Comparison of ENCODE assay signal across 9 cellular contexts in the genomic region with DNA sequence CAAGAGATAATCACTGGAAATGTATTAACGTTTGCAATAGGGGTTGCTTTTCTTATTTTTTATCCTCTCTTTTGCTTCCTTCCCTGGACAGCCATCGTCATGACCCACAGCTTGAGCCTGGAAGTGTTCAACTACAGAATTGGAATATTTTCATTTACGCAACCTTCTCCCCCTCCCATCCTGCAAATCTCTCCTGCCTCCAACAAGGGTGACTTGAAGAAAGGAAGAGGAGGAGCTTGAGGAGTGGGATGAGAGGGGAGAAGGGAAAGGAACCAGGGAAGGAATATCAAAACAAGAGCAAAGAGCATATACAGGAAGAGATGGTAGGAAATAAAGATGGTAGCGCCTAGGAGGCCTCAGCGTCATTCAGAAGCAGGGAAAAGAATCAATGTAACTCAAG. TPM values are rescaled to one million over a fixed set of nuclear protein-coding genes. Genes with fewer than 3 reads are reported as not detected.
DNase-seq lines count a peak whose midpoint lies in the region; ATAC-seq and TF ChIP-seq lines count a peak whose summit lies in the region.
"Had no signal": no experiment of that assay in that cellular context is flagged by ENCODE, and none has a peak within 500 bp of the region (broad histone marks: within the 10 kb centered on the region; RNA-seq: fewer than 3 reads in every experiment).

No MANE protein-coding gene starts in this region.

- H3K9me3 Mint-ChIP-seq in CD4-positive, alpha-beta memory T cell = no peaks in the 10 kb centered on the region
- H3K9me3 Mint-ChIP-seq in chondrocyte (ENCODE audit: low read depth) = no peaks in the 10 kb centered on the region
- H3K9me3 Mint-ChIP-seq in nephron progenitor cell = peaks cover 3% of the 10 kb centered on the region

- H3K36me3 ChIP-seq in CD4-positive, alpha-beta memory T cell (ENCODE audit: insufficient read depth, low read length) = no peaks in the 10 kb centered on the region
- peaks cover 38% of the 10 kb centered on the region for H3K36me3 ChIP-seq in MG63

- no peak overlapping the region for H3K27ac ChIP-seq in CD4-positive, alpha-beta memory T cell (ENCODE audit: low read depth, low read length)

- H3K4me3 ChIP-seq in CD4-positive, alpha-beta memory T cell (ENCODE audit: low read length in 2 of 2) = no peak overlapping the region
- peak overlapping the region; percentile 76 for H3K4me3 ChIP-seq in MG63

- CTCF ChIA-PET in CD4-positive, alpha-beta memory T cell (lab: Charles Lee; ENCODE audit: partially characterized antibody) = no interaction called here

- H3K36me3 Mint-ChIP-seq in CD4-positive, alpha-beta memory T cell = peaks cover 6 to 9% of the 10 kb centered on the region in 2 donors
- peaks cover 5% of the 10 kb centered on the region for H3K36me3 Mint-ChIP-seq in chondrocyte (ENCODE audit: low read depth)
- H3K36me3 Mint-ChIP-seq in nephron progenitor cell (ENCODE audit: low read depth) = peaks cover 43% of the 10 kb centered on the region

- no peaks in the 10 kb centered on the region for H3K9me3 ChIP-seq in CD4-positive, alpha-beta memory T cell (ENCODE audit: control insufficient read depth in 1 of 2, low read length in 2 of 2)
- no peaks in the 10 kb centered on the region for H3K9me3 ChIP-seq in MG63

- POLR2A ChIA-PET in CD4-positive, alpha-beta memory T cell (lab: Charles Lee; ENCODE audit: partially characterized antibody) = no interaction called here

- DNase-seq in CD4-positive, alpha-beta memory T cell = no peak
- DNase-seq in MG63 (no peak), chondrocyte (ENCODE audit: low spot score) (no peak), nephron progenitor cell (no peak), OCI-M1 (lab: John Stamatoyannopoulos, UW) (no peak), NCI-H345 treated with DMSO at 0.1 percent for 48 hours (lab: John Stamatoyannopoulos, UW; ENCODE audit: unreplicated experiment) (no peak)
- no peak for DNase-seq in activated CD4-positive, alpha-beta T cell treated with anti-CD3 and anti-CD28 coated beads, Interleukin-2, amount 50 U/mL, for 1 hour
- DNase-seq: NCI-H1694 had no signal

- TF ChIP-seq CTCF in chondrocyte (IDR thresholded peaks at IDR 0.05) = no peak
- TF ChIP-seq CTCF in nephron progenitor cell (IDR thresholded peaks at IDR 0.05) = no peak

- H3K27me3 Mint-ChIP-seq in CD4-positive, alpha-beta memory T cell = no peaks in the 10 kb centered on the region
- H3K27me3 Mint-ChIP-seq in chondrocyte (ENCODE audit: low read depth) (no peaks in the 10 kb centered on the region), nephron progenitor cell (ENCODE audit: low read depth, poor library complexity) (peaks cover 2% of the 10 kb centered on the region)

- H3K27me3 ChIP-seq in CD4-positive, alpha-beta memory T cell (ENCODE audit: insufficient read depth, low read length) = no peaks in the 10 kb centered on the region
- no peaks in the 10 kb centered on the region for H3K27me3 ChIP-seq in MG63

- H3K4me1 Mint-ChIP-seq in CD4-positive, alpha-beta memory T cell = peaks cover 33 to 51% (median 44%) of the 10 kb centered on the region in 4 donors
- H3K4me1 Mint-ChIP-seq in chondrocyte (ENCODE audit: low read depth) (peaks cover 44% of the 10 kb centered on the region), nephron progenitor cell (peaks cover 50% of the 10 kb centered on the region)

- intact Hi-C loops in CD4-positive, alpha-beta memory T cell (cut with micrococcal nuclease) = loop anchor here (2.0 kb wide), 1 partner anchor 71 kb away; the partner anchor contains the start of gene MRPS35

- peak overlapping the region; percentile 72 to 89 (median 86) for H3K4me3 Mint-ChIP-seq in CD4-positive, alpha-beta memory T cell
- peak overlapping the region; percentile 74 for H3K4me3 Mint-ChIP-seq in chondrocyte (ENCODE audit: unreplicated experiment)
- peak overlapping the region; percentile 82 for H3K4me3 Mint-ChIP-seq in nephron progenitor cell

- ATAC-seq in GM18498 (IDR thresholded peaks at IDR 0.05; ENCODE audit: unreplicated experiment) = no peak

- H3K4me1 ChIP-seq in CD4-positive, alpha-beta memory T cell (ENCODE audit: insufficient read depth, low read length) = peaks cover 26% of the 10 kb centered on the region

- peak overlapping the region; percentile 10 to 94 (median 65) for H3K27ac Mint-ChIP-seq in CD4-positive, alpha-beta memory T cell
- peak overlapping the region; percentile 54 for H3K27ac Mint-ChIP-seq in chondrocyte (ENCODE audit: unreplicated experiment)
- no peak overlapping the region for H3K27ac Mint-ChIP-seq in nephron progenitor cell

RNA-seq across cellular contexts. Expression of gene MANSC4, which starts 1.6 kb away (rescaled TPM):
- not detected for total RNA-seq in CD4-positive, alpha-beta memory T cell
- under 1 TPM in 1 of 2 donors, not detected in 1; 0.32 TPM for polyA plus RNA-seq in CD4-positive, alpha-beta memory T cell
- total RNA-seq in MG63 (2014; rRNA removed; shearing (Covaris generic); ENCODE audit: low replicate concordance) = not detected in 2 replicates
- not detected in 3 replicates for total RNA-seq in chondrocyte

RNA-seq across cellular contexts. Expression of gene KLHL42, which starts 1.6 kb away (rescaled TPM):
- total RNA-seq in CD4-positive, alpha-beta memory T cell = 10 to 100 TPM; 19.4 to 20.5 TPM
- 10 to 100 TPM; 10.8 to 12.6 TPM for polyA plus RNA-seq in CD4-positive, alpha-beta memory T cell
- 10.6 and 13.6 TPM in 2 replicates for total RNA-seq in MG63 (2014; rRNA removed; shearing (Covaris generic); ENCODE audit: low replicate concordance)
- total RNA-seq in chondrocyte = 27.7 to 31.9 TPM (median 28.8 TPM) in 3 replicates
